Comparison of ENCODE assay signal across 16 cellular contexts in the genomic region with DNA sequence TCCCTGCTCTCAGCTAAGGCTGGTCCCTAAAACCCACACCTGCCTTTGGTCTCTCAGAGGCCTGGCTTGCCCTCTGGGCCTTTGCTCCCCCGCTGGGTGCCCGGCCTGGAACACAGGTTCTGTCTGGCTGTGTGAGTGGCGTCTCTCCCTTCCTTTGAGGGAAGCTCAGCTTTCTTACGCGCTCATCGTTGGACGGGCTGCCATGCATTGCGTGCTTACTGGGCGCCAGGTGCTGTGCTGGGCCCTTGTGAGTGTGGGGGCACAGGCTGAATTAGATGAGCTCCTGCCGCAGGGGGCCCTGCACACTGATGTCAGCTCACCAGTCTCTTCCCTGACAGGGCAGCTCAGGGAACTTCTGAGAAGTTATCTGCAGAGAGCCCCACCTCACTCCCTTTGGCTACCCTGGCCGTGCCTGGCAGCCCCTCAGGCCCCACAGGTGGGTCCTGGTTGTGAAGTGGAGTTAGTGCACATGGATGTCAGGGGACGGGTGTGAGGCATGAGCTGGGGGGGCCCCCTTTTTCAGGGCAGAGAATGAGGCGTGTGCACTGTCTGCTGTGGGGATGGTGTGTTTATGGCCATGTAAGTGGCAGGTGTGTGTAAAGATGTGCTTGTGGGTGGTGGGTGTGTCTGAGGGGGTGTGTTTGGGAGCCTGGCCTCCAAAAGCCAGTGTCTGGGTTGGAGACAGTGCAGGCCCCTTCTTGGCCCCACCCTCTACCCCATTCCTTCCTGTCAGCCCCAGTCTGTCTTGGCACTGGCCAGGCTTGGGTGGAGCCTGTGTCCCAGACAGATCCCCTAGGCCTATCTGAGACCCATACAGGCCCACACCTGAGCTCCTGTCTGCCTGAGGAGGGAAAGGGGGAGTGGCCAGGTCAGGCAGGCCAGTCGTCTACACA. TPM values are rescaled to one million over a fixed set of nuclear protein-coding genes. Genes with fewer than 3 reads are reported as not detected.
DNase-seq lines count a peak whose midpoint lies in the region; ATAC-seq and TF ChIP-seq lines count a peak whose summit lies in the region.
"Had no signal": no experiment of that assay in that cellular context is flagged by ENCODE, and none has a peak within 500 bp of the region (broad histone marks: within the 10 kb centered on the region; RNA-seq: fewer than 3 reads in every experiment).

No MANE protein-coding gene starts in this region.

- peaks cover 4% of the 10 kb centered on the region for H3K36me3 Mint-ChIP-seq in IgD-negative memory B cell

- H2AFZ ChIP-seq in osteoblast (ENCODE audit: low read length): no peak overlapping the region

- H3K79me2 ChIP-seq in osteoblast (ENCODE audit: insufficient read depth, low read length): no peaks in the 10 kb centered on the region

- peak overlapping the region in 1 of 4 donors; percentile 74 for H3K4me3 Mint-ChIP-seq in IgD-negative memory B cell
- H3K4me3 Mint-ChIP-seq: activated B cell treated with CpG ODN at 0.5 μM for 24 hours; stimulated activated naive B cell treated with anti-CD40 and anti-IgM and Interleukin-4, amounts not matched to agents 10 μg/mL and 1 μg/mL and 100 μg/mL, for 72 hours had no signal

- H3K9me3 Mint-ChIP-seq in IgD-negative memory B cell: no peaks in the 10 kb centered on the region
- H3K9me3 Mint-ChIP-seq: activated B cell treated with CpG ODN at 0.5 μM for 24 hours; stimulated activated naive B cell treated with anti-CD40 and anti-IgM and Interleukin-4, amounts not matched to agents 10 μg/mL and 1 μg/mL and 100 μg/mL, for 72 hours had no signal

- no peak for ATAC-seq in HG03095 (IDR thresholded peaks at IDR 0.05; ENCODE audit: unreplicated experiment)
- ATAC-seq: GM12878; left ventricle myocardium superior; stimulated activated naive B cell treated with anti-CD40 and anti-IgM and Interleukin-4, amounts not matched to agents 10 μg/mL and 1 μg/mL and 100 μg/mL, for 72 hours had no signal

- H3K27me3 ChIP-seq in osteoblast (ENCODE audit: insufficient read depth, low read length): no peaks in the 10 kb centered on the region

- H3K27ac ChIP-seq in epithelial cell of prostate (peak overlapping the region; percentile 52), osteoblast (ENCODE audit: low read depth, low read length) (no peak overlapping the region)
- H3K27ac ChIP-seq: KMS-11, tibial nerve had no signal

- no peak overlapping the region for H3K4me3 ChIP-seq in osteoblast (ENCODE audit: insufficient read depth, low read length)
- H3K4me3 ChIP-seq: GM12878, tibial nerve had no signal

- no peaks in the 10 kb centered on the region for H4K20me1 ChIP-seq in osteoblast (ENCODE audit: insufficient read depth, low read length)

- peaks cover 4% of the 10 kb centered on the region for H3K27me3 Mint-ChIP-seq in IgD-negative memory B cell
- H3K27me3 Mint-ChIP-seq: activated B cell treated with CpG ODN at 0.5 μM for 24 hours; stimulated activated naive B cell treated with anti-CD40 and anti-IgM and Interleukin-4, amounts not matched to agents 10 μg/mL and 1 μg/mL and 100 μg/mL, for 72 hours had no signal

- no peaks in the 10 kb centered on the region for H3K4me1 ChIP-seq in osteoblast (ENCODE audit: insufficient read depth, low read length)

- no peak overlapping the region for H3K4me2 ChIP-seq in osteoblast (ENCODE audit: insufficient read depth, low read length)
- H3K4me2 ChIP-seq: KMS-11 had no signal

- peak; percentile 46 for DNase-seq in ELF-1 (ENCODE audit: low read depth, low spot score)
- DNase-seq in epithelial cell of prostate (ENCODE audit: low read depth, low spot score): no peak
- DNase-seq in osteoblast (ENCODE audit: insufficient read length, low spot score, missing footprints): peak; percentile 89
- DNase-seq in NCI-H748 (lab: John Stamatoyannopoulos, UW; ENCODE audit: unreplicated experiment): no peak
- DNase-seq in SKM-1 (lab: John Stamatoyannopoulos, UW; ENCODE audit: unreplicated experiment): no peak
- no peak for DNase-seq in stimulated activated CD4-positive, alpha-beta T cell treated with anti-CD3 and anti-CD28 coated beads, Interleukin-4, amount 100 ng/mL, for 4 hours
- DNase-seq: activated B cell treated with CpG ODN at 0.5 μM for 24 hours; amygdala; stimulated activated naive B cell treated with anti-CD40 and anti-IgM and Interleukin-4, amounts not matched to agents 10 μg/mL and 1 μg/mL and 100 μg/mL, for 72 hours; T-helper 2 cell had no signal

- H3K4me1 Mint-ChIP-seq in IgD-negative memory B cell: peaks cover 16 to 22% (median 18%) of the 10 kb centered on the region in 3 donors

- no peak for TF ChIP-seq CTCF in osteoblast (IDR thresholded peaks at IDR 0.05; ENCODE audit: extremely low read depth, low read depth, low read length)

- no peaks in the 10 kb centered on the region for H3K36me3 ChIP-seq in osteoblast (ENCODE audit: insufficient read depth, low read length)
- H3K36me3 ChIP-seq: tibial nerve had no signal

- no peaks in the 10 kb centered on the region for H3K9me3 ChIP-seq in osteoblast (ENCODE audit: low read depth, low read length)
- H3K9me3 ChIP-seq: tibial nerve had no signal

- peak overlapping the region in 2 of 3 donors; percentile 56 to 69 for H3K27ac Mint-ChIP-seq in IgD-negative memory B cell
- H3K27ac Mint-ChIP-seq: activated B cell treated with CpG ODN at 0.5 μM for 24 hours had no signal

RNA-seq across cellular contexts. Expression of a gene that starts 7.5 kb away (rescaled TPM):
- 43.0 TPM for polyA plus RNA-seq in IgD-negative memory B cell
- total RNA-seq in osteoblast: 20.0 and 20.6 TPM in 2 replicates

RNA-seq across cellular contexts. Expression of a gene that starts 10.0 kb away (rescaled TPM):
- polyA plus RNA-seq in IgD-negative memory B cell: 10.1 TPM
- under 0.01 TPM in 2 replicates for total RNA-seq in osteoblast

RNA-seq across cellular contexts. Expression of a gene that starts 30.3 kb away (rescaled TPM):
- polyA plus RNA-seq in IgD-negative memory B cell: 227 TPM
- 66.2 and 71.3 TPM in 2 replicates for total RNA-seq in osteoblast

Comparison
In these comparisons a context has a peak if more than half of its experiments do, and no peak if none do; other contexts are left out.
1. DNase-seq: peak in ELF-1 (single experiment) and osteoblast (single experiment); none in epithelial cell of prostate (single experiment), NCI-H748 (single experiment), SKM-1 (single experiment) and stimulated activated CD4-positive, alpha-beta T cell treated with anti-CD3 and anti-CD28 coated beads, Interleukin-4, amount 100 ng/mL, for 4 hours (0 of 2).